ENCODE assay signal across 1 cellular context in genomic region chr4:140056015-140056414, GRCh38.
TF ChIP-seq lines count a peak whose summit lies in the region.

No MANE protein-coding gene starts in this region.

TF ChIP-seq in GM23338, 12 proteins besides CTCF, POLR2A, EP300 and RAD21:
- TF ChIP-seq NANOG (IDR thresholded peaks at IDR 0.05; ENCODE audit: borderline replicate concordance) (no peak), ETS1 (IDR thresholded peaks at IDR 0.05) (no peak), EZH2phosphoT487 (IDR thresholded peaks at IDR 0.05; ENCODE audit: unreplicated experiment) (no peak), EZH2 (IDR thresholded peaks at IDR 0.05; ENCODE audit: low read depth, unreplicated experiment) (no peak)
- TF ChIP-seq, protein P1, sequence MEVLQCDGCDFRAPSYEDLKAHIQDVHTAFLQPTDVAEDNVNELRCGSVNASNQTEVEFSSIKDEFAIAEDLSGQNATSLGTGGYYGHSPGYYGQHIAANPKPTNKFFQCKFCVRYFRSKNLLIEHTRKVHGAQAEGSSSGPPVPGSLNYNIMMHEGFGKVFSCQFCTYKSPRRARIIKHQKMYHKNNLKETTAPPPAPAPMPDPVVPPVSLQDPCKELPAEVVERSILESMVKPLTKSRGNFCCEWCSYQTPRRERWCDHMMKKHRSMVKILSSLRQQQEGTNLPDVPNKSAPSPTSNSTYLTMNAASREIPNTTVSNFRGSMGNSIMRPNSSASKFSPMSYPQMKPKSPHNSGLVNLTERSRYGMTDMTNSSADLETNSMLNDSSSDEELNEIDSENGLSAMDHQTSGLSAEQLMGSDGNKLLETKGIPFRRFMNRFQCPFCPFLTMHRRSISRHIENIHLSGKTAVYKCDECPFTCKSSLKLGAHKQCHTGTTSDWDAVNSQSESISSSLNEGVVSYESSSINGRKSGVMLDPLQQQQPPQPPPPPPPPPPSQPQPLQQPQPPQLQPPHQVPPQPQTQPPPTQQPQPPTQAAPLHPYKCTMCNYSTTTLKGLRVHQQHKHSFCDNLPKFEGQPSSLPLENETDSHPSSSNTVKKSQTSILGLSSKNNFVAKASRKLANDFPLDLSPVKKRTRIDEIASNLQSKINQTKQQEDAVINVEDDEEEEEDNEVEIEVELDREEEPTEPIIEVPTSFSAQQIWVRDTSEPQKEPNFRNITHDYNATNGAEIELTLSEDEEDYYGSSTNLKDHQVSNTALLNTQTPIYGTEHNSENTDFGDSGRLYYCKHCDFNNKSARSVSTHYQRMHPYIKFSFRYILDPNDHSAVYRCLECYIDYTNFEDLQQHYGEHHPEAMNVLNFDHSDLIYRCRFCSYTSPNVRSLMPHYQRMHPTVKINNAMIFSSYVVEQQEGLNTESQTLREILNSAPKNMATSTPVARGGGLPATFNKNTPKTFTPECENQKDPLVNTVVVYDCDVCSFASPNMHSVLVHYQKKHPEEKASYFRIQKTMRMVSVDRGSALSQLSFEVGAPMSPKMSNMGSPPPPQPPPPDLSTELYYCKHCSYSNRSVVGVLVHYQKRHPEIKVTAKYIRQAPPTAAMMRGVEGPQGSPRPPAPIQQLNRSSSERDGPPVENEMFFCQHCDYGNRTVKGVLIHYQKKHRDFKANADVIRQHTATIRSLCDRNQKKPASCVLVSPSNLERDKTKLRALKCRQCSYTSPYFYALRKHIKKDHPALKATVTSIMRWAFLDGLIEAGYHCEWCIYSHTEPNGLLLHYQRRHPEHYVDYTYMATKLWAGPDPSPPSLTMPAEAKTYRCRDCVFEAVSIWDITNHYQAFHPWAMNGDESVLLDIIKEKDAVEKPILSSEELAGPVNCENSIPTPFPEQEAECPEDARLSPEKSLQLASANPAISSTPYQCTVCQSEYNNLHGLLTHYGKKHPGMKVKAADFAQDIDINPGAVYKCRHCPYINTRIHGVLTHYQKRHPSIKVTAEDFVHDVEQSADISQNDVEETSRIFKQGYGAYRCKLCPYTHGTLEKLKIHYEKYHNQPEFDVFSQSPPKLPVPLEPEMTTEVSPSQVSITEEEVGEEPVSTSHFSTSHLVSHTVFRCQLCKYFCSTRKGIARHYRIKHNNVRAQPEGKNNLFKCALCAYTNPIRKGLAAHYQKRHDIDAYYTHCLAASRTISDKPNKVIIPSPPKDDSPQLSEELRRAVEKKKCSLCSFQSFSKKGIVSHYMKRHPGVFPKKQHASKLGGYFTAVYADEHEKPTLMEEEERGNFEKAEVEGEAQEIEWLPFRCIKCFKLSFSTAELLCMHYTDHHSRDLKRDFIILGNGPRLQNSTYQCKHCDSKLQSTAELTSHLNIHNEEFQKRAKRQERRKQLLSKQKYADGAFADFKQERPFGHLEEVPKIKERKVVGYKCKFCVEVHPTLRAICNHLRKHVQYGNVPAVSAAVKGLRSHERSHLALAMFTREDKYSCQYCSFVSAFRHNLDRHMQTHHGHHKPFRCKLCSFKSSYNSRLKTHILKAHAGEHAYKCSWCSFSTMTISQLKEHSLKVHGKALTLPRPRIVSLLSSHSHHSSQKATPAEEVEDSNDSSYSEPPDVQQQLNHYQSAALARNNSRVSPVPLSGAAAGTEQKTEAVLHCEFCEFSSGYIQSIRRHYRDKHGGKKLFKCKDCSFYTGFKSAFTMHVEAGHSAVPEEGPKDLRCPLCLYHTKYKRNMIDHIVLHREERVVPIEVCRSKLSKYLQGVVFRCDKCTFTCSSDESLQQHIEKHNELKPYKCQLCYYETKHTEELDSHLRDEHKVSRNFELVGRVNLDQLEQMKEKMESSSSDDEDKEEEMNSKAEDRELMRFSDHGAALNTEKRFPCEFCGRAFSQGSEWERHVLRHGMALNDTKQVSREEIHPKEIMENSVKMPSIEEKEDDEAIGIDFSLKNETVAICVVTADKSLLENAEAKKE (CRISPR knock-in tag; IDR thresholded peaks at IDR 0.05) = no peak
